ENCODE assay signal across 22 cellular contexts in genomic region chr7:5286933-5287332, GRCh38.
"Had no signal": no experiment of that assay in that cellular context is flagged by ENCODE, and none has a peak within 500 bp of the region (broad histone marks: within the 10 kb centered on the region; RNA-seq: fewer than 3 reads in every experiment).

No MANE protein-coding gene starts in this region.

- H3K9me3 ChIP-seq: MG63, SJSA1 had no signal

- FAIRE-seq: RCC 7860 had no signal

- H3K4me3 ChIP-seq: MG63, SJSA1, SK-N-MC had no signal

- H3K27me3 ChIP-seq: MG63, SJSA1 had no signal

- H3K27ac ChIP-seq: SJSA1, SK-N-MC had no signal

- H3K36me3 ChIP-seq: MG63, SJSA1 had no signal

- DNase-seq: Karpas-422, KG1, MG63, NCI-H1092, NCI-H1105 treated with DMSO at 0.1 percent for 48 hours, NCI-H1436, NCI-H187, NCI-H2029, NCI-H2081 treated with DMSO at 0.1 percent for 48 hours, NCI-H2171, NCI-H226, NCI-H446, NCI-H510A, NCI-H524 treated with DMSO at 0.1 percent for 48 hours, NCI-H69, NCI-H774, Right ventricle myocardium superior, RPMI8226, SIG-M5 had no signal
